In the genomic region with DNA sequence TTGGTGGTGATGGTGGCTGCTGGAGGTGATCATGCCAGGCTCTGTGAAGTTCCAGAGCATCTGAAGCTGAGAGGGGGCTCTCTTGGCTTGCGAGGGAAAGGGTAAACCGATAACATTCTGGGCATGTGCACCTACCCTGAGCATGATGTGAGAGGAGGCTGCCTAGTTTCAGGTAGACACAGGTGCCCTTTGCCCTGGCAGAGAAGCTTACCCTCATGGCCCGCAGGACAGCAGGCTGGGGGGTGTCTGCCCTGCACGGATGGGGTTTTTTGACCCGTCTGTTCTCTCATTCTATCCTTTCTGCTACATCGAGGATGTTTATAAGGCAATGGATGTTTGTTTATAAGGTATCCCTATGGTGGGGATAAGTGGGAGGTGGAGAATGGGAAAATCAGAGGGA, we compare ENCODE assay signal across 2 cellular contexts.
TF ChIP-seq lines count a peak whose summit lies in the region.

No MANE protein-coding gene starts in this region.

TF ChIP-seq in A549, 52 proteins besides CTCF, POLR2A, EP300 and RAD21 (continued from another document):
- no peak for TF ChIP-seq MAZ (IDR thresholded peaks at IDR 0.05; ENCODE audit: borderline replicate concordance, low read depth, low read length)
- no peak for TF ChIP-seq CEBPB (IDR thresholded peaks at IDR 0.05)
- no peak for TF ChIP-seq HEYL (CRISPR knock-in tag; IDR thresholded peaks at IDR 0.05)
- TF ChIP-seq, protein P1, sequence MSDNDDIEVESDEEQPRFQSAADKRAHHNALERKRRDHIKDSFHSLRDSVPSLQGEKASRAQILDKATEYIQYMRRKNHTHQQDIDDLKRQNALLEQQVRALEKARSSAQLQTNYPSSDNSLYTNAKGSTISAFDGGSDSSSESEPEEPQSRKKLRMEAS (IDR thresholded peaks at IDR 0.05), result no peak
- no peak for TF ChIP-seq HOXB13 (CRISPR knock-in tag; IDR thresholded peaks at IDR 0.05; ENCODE audit: low read depth)
- TF ChIP-seq NFE2L2 (conservative IDR thresholded peaks at IDR 0.05; ENCODE audit: low read length), result no peak
- no peak for TF ChIP-seq CBX2 (IDR thresholded peaks at IDR 0.05; ENCODE audit: borderline replicate concordance, low read depth)
- TF ChIP-seq POLR2AphosphoS2 (conservative IDR thresholded peaks at IDR 0.05; ENCODE audit: low read length), result no peak
- TF ChIP-seq, protein P2, sequence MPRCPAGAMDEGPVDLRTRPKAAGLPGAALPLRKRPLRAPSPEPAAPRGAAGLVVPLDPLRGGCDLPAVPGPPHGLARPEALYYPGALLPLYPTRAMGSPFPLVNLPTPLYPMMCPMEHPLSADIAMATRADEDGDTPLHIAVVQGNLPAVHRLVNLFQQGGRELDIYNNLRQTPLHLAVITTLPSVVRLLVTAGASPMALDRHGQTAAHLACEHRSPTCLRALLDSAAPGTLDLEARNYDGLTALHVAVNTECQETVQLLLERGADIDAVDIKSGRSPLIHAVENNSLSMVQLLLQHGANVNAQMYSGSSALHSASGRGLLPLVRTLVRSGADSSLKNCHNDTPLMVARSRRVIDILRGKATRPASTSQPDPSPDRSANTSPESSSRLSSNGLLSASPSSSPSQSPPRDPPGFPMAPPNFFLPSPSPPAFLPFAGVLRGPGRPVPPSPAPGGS (IDR thresholded peaks at IDR 0.05), result no peak
- TF ChIP-seq HDAC2 (IDR thresholded peaks at IDR 0.05), result no peak
- TF ChIP-seq JUNB (IDR thresholded peaks at IDR 0.05), result no peak
- no peak for TF ChIP-seq TP53 (CRISPR knock-in tag; IDR thresholded peaks at IDR 0.05)
- no peak for TF ChIP-seq EHMT2 (IDR thresholded peaks at IDR 0.05; ENCODE audit: low read depth)
TF ChIP-seq in A549: peak in this region for 0.

TF ChIP-seq in IMR-90, 13 proteins besides CTCF, POLR2A, EP300 and RAD21 (continued from another document):
- TF ChIP-seq, protein P3, sequence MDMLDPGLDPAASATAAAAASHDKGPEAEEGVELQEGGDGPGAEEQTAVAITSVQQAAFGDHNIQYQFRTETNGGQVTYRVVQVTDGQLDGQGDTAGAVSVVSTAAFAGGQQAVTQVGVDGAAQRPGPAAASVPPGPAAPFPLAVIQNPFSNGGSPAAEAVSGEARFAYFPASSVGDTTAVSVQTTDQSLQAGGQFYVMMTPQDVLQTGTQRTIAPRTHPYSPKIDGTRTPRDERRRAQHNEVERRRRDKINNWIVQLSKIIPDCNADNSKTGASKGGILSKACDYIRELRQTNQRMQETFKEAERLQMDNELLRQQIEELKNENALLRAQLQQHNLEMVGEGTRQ (IDR thresholded peaks at IDR 0.05; ENCODE audit: low read depth, low read length), result no peak
- no peak for TF ChIP-seq NFE2L2 (IDR thresholded peaks at IDR 0.05; ENCODE audit: low read depth, low read length)
